ENCODE assay signal across 9 cellular contexts in genomic region chr11:35907648-35908431, GRCh38. TPM values are rescaled to one million over a fixed set of nuclear protein-coding genes. Genes with fewer than 3 reads are reported as not detected.
DNase-seq lines count a peak whose midpoint lies in the region; ATAC-seq, FAIRE-seq and TF ChIP-seq lines count a peak whose summit lies in the region.
"Had no signal": no experiment of that assay in that cellular context is flagged by ENCODE, and none has a peak within 500 bp of the region (broad histone marks: within the 10 kb centered on the region; RNA-seq: fewer than 3 reads in every experiment).

No MANE protein-coding gene starts in this region.

- H3K4me1 ChIP-seq in sigmoid colon (peaks cover 0 to 15% (median 6%) of the 10 kb centered on the region in 4 donors), OCI-LY7 (ENCODE audit: insufficient read depth, low read length, poor library complexity, severe bottlenecking) (no peaks in the 10 kb centered on the region)
- H3K4me1 ChIP-seq: tibial artery had no signal

- ATAC-seq in GM19397 (IDR thresholded peaks at IDR 0.05; ENCODE audit: unreplicated experiment), result peak; percentile 52
- ATAC-seq in HG03159 (IDR thresholded peaks at IDR 0.05; ENCODE audit: unreplicated experiment), result peak; percentile 75

- H3K4me3 ChIP-seq in sigmoid colon (no peak overlapping the region), OCI-LY7 (ENCODE audit: low read depth, low read length, poor library complexity, severe bottlenecking) (no peak overlapping the region)
- H3K4me3 ChIP-seq: tibial artery had no signal

- no peak overlapping the region for H2AFZ ChIP-seq in OCI-LY7 (ENCODE audit: low read length)

- peaks cover 8% of the 10 kb centered on the region for H3K4me1 Mint-ChIP-seq in activated CD4-positive, alpha-beta memory T cell treated with anti-CD3 and anti-CD28 coated beads, Interleukin-2, amount 10 ng/mL, durations not matched to agents 7 days and 5 days

- H3K4me2 ChIP-seq in OCI-LY7 (ENCODE audit: low read length), result no peak overlapping the region

- H3K79me2 ChIP-seq in OCI-LY7 (ENCODE audit: insufficient read depth, low read depth, low read length), result no peaks in the 10 kb centered on the region

- H3K27ac Mint-ChIP-seq in activated CD4-positive, alpha-beta memory T cell treated with anti-CD3 and anti-CD28 coated beads, Interleukin-2, amount 10 ng/mL, durations not matched to agents 7 days and 5 days, result no peak overlapping the region

- CTCF ChIA-PET in OCI-LY7 (lab: Charles Lee; ENCODE audit: unreplicated experiment), result no interaction called here
- CTCF ChIA-PET in activated CD4-positive, alpha-beta memory T cell treated with anti-CD3 and anti-CD28 coated beads, Interleukin-2, amount 10 ng/mL, durations not matched to agents 7 days and 5 days (lab: Charles Lee), result no interaction called here

- H4K20me1 ChIP-seq in OCI-LY7 (ENCODE audit: insufficient read depth, low read length), result no peaks in the 10 kb centered on the region

- H3K36me3 Mint-ChIP-seq in activated CD4-positive, alpha-beta memory T cell treated with anti-CD3 and anti-CD28 coated beads, Interleukin-2, amount 10 ng/mL, durations not matched to agents 7 days and 5 days (ENCODE audit: low read depth), result no peaks in the 10 kb centered on the region

- 24 to 63% methylated on average over 4 of the region's 4 CpGs for WGBS in sigmoid colon, 2 donors

- peaks cover 2% of the 10 kb centered on the region for H3K9me3 Mint-ChIP-seq in activated CD4-positive, alpha-beta memory T cell treated with anti-CD3 and anti-CD28 coated beads, Interleukin-2, amount 10 ng/mL, durations not matched to agents 7 days and 5 days

- no peaks in the 10 kb centered on the region for H3K27me3 ChIP-seq in sigmoid colon
- H3K27me3 ChIP-seq: tibial artery had no signal

- peaks cover 0 to 5% (median 0%) of the 10 kb centered on the region in 4 donors for H3K9me3 ChIP-seq in sigmoid colon
- peaks cover 4% of the 10 kb centered on the region for H3K9me3 ChIP-seq in OCI-LY7 (ENCODE audit: low read length)

- peak; percentile 55 to 94 (median 70) for TF ChIP-seq EP300 in sigmoid colon (IDR thresholded peaks at IDR 0.05)

- peak overlapping the region in 3 of 4 donors; percentile 32 to 65 (median 45) for H3K27ac ChIP-seq in sigmoid colon
- no peak overlapping the region for H3K27ac ChIP-seq in OCI-LY7 (ENCODE audit: low read depth, low read length, poor library complexity, severe bottlenecking)
- H3K27ac ChIP-seq: tibial artery had no signal

- intact Hi-C loops in sigmoid colon (cut with DNase I), result no loop called here
- intact Hi-C loops in OCI-LY7 (cut with micrococcal nuclease; ENCODE audit: unreplicated experiment), result no loop called here

- no peak for FAIRE-seq in GM19239 (lab: Jason Lieb, UNC)

- H3K27me3 Mint-ChIP-seq in activated CD4-positive, alpha-beta memory T cell treated with anti-CD3 and anti-CD28 coated beads, Interleukin-2, amount 10 ng/mL, durations not matched to agents 7 days and 5 days, result peaks cover 18% of the 10 kb centered on the region

- DNase-seq in astrocyte of the hippocampus (ENCODE audit: low read depth, low spot score) (peak; percentile 48), sigmoid colon (peak; percentile 71), GM19239 (ENCODE audit: insufficient read length, low spot score) (no peak), OCI-LY7 (ENCODE audit: low spot score) (no peak), NCI-H1694 treated with DMSO at 0.1 percent for 48 hours (lab: John Stamatoyannopoulos, UW) (no peak)
- DNase-seq in activated CD4-positive, alpha-beta memory T cell treated with anti-CD3 and anti-CD28 coated beads, Interleukin-2, amount 10 ng/mL, durations not matched to agents 7 days and 5 days, result no peak

- H3K9me2 ChIP-seq in OCI-LY7 (ENCODE audit: insufficient read depth, low read length), result peaks cover 3% of the 10 kb centered on the region; the same call in 1 of the 2 replicates

- BruUV-seq in OCI-LY7 (replicated peaks; lab: Mats Ljungman, UMichigan), result no TSS peak

- no peaks in the 10 kb centered on the region for H3K36me3 ChIP-seq in sigmoid colon
- H3K36me3 ChIP-seq in OCI-LY7 (ENCODE audit: insufficient read depth, low read length), result no peaks in the 10 kb centered on the region
- H3K36me3 ChIP-seq: tibial artery had no signal

- POLR2A ChIA-PET in OCI-LY7 (lab: Charles Lee), result no interaction called here
- POLR2A ChIA-PET in activated CD4-positive, alpha-beta memory T cell treated with anti-CD3 and anti-CD28 coated beads, Interleukin-2, amount 10 ng/mL, durations not matched to agents 7 days and 5 days (lab: Charles Lee), result no interaction called here

- no peak overlapping the region for H3K4me3 Mint-ChIP-seq in activated CD4-positive, alpha-beta memory T cell treated with anti-CD3 and anti-CD28 coated beads, Interleukin-2, amount 10 ng/mL, durations not matched to agents 7 days and 5 days

- TF ChIP-seq CTCF in sigmoid colon (IDR thresholded peaks at IDR 0.05), result no peak
- TF ChIP-seq CTCF in OCI-LY7 (conservative IDR thresholded peaks at IDR 0.05; ENCODE audit: low read length), result no peak

- no peak for TF ChIP-seq POLR2A in sigmoid colon (IDR thresholded peaks at IDR 0.05)

RNA-seq across cellular contexts. Expression of gene LDLRAD3, which starts 36.0 kb away (rescaled TPM):
- total RNA-seq in sigmoid colon, result 10 to 100 TPM; 10.2 to 23.4 (median 11.9) TPM
- polyA plus RNA-seq in sigmoid colon, result 1 to 10 TPM in 1 of 3 donors, under 1 TPM in 2; 0.23 to 3.4 (median 0.60) TPM
- not detected in 2 replicates for total RNA-seq in OCI-LY7 (2014; rRNA removed; shearing (Covaris generic))
- not detected in 2 replicates for total RNA-seq in OCI-LY7 (2022)
- total RNA-seq in activated CD4-positive, alpha-beta memory T cell treated with anti-CD3 and anti-CD28 coated beads, Interleukin-2, amount 10 ng/mL, durations not matched to agents 7 days and 5 days, result not detected

Comparison
In these comparisons a context has a peak if more than half of its experiments do, and no peak if none do; other contexts are left out.
1. DNase-seq: peak in astrocyte of the hippocampus (single experiment) and sigmoid colon (single experiment); none in GM19239 (single experiment), OCI-LY7 (single experiment), NCI-H1694 treated with DMSO at 0.1 percent for 48 hours (single experiment) and activated CD4-positive, alpha-beta memory T cell treated with anti-CD3 and anti-CD28 coated beads, Interleukin-2, amount 10 ng/mL, durations not matched to agents 7 days and 5 days (single experiment).
2. RNA of gene LDLRAD3, which starts 36.0 kb away (total RNA-seq): 10.2 to 23.4 TPM in sigmoid colon; not detected in activated CD4-positive, alpha-beta memory T cell treated with anti-CD3 and anti-CD28 coated beads, Interleukin-2, amount 10 ng/mL, durations not matched to agents 7 days and 5 days and not detected in OCI-LY7; every median in the first group is over 10 times any median in the second.